8 cellular contexts compared by ENCODE assay signal in genomic region chr12:575948-576612, GRCh38.
A peak's percentile ranks its signal among the peaks of the same experiment; 100 is the strongest.
DNase-seq lines count a peak whose midpoint lies in the region; ATAC-seq and TF ChIP-seq lines count a peak whose summit lies in the region.

No MANE protein-coding gene starts in this region.

- ATAC-seq in GM19324 (IDR thresholded peaks at IDR 0.05; ENCODE audit: low FRiP score, unreplicated experiment): peak; percentile 67
- peak; percentile 29 for ATAC-seq in thoracic aorta (ENCODE audit: insufficient number of reproducible peaks, low FRiP score, low read depth)

- no peaks in the 10 kb centered on the region for H3K27me3 Mint-ChIP-seq in osteocyte (ENCODE audit: unreplicated experiment)

- no peak overlapping the region for H3K4me3 Mint-ChIP-seq in osteocyte (ENCODE audit: unreplicated experiment)

- peak overlapping the region; percentile 68 for H3K27ac Mint-ChIP-seq in osteocyte (ENCODE audit: unreplicated experiment)

- H3K36me3 ChIP-seq in SJSA1 (no peaks in the 10 kb centered on the region), thoracic aorta (no peaks in the 10 kb centered on the region)

- peaks cover 2% of the 10 kb centered on the region for H3K36me3 Mint-ChIP-seq in osteocyte (ENCODE audit: unreplicated experiment)

- TF ChIP-seq CTCF in AG10803 (conservative IDR thresholded peaks at IDR 0.05; ENCODE audit: low read length): peak; percentile 71
- peak; percentile 99 for TF ChIP-seq CTCF in osteocyte (IDR thresholded peaks at IDR 0.05)
- TF ChIP-seq CTCF in thoracic aorta (IDR thresholded peaks at IDR 0.05): peak; percentile 100

- H3K27ac ChIP-seq in SJSA1 (peak overlapping the region; percentile 23; the same call in 1 of the 2 replicates), thoracic aorta (peak overlapping the region; percentile 68 to 75)

- H3K4me3 ChIP-seq in AG10803 (ENCODE audit: low read length): no peak overlapping the region
- peak overlapping the region; percentile 11; the same call in 1 of the 2 replicates for H3K4me3 ChIP-seq in SJSA1
- H3K4me3 ChIP-seq in thoracic aorta: peak overlapping the region; percentile 53

- no peaks in the 10 kb centered on the region for H3K9me3 Mint-ChIP-seq in osteocyte (ENCODE audit: unreplicated experiment)

- peaks cover 41% of the 10 kb centered on the region for H3K4me1 Mint-ChIP-seq in osteocyte (ENCODE audit: unreplicated experiment)

- H3K9me3 ChIP-seq in SJSA1 (replicated peaks) (no peaks in the 10 kb centered on the region), thoracic aorta (no peaks in the 10 kb centered on the region)

- H3K4me1 ChIP-seq in SJSA1 (replicated peaks) (peaks cover 39% of the 10 kb centered on the region), thoracic aorta (ENCODE audit: control insufficient read depth in 1 of 2, low read depth in 2 of 2) (peaks cover 13 to 34% of the 10 kb centered on the region in 2 donors)

- no peaks in the 10 kb centered on the region for H3K27me3 ChIP-seq in SJSA1 (replicated peaks)
- H3K27me3 ChIP-seq in thoracic aorta (replicated peaks; ENCODE audit: insufficient read depth): no peaks in the 10 kb centered on the region

- DNase-seq in AG10803 (ENCODE audit: low read depth) (peak; percentile 51), LHCN-M2 (ENCODE audit: low read depth) (peak; percentile 70), SJSA1 (ENCODE audit: low read depth in 1 of 2, low spot score in 2 of 2) (peak; percentile 68 to 82), globus pallidus (ENCODE audit: low spot score) (peak; percentile 64), osteocyte (ENCODE audit: extremely low spot score, unreplicated experiment) (peak; percentile 93), thoracic aorta (ENCODE audit: low spot score) (no peak)
- DNase-seq in activated naive CD4-positive, alpha-beta T cell treated with Interleukin-2 at 50 U/mL for 16 hours: peak; percentile 88
